In genomic region chr9:91150273-91151013, GRCh38 we compare ENCODE assay signal across 11 cellular contexts.
A peak's percentile ranks its signal among the peaks of the same experiment; 100 is the strongest.
DNase-seq lines count a peak whose midpoint lies in the region; ATAC-seq and TF ChIP-seq lines count a peak whose summit lies in the region.
"Had no signal": no experiment of that assay in that cellular context is flagged by ENCODE, and none has a peak within 500 bp of the region (broad histone marks: within the 10 kb centered on the region; RNA-seq: fewer than 3 reads in every experiment).

No MANE protein-coding gene starts in this region.

- H3K36me3 ChIP-seq in MM.1S (replicated peaks; ENCODE audit: insufficient read depth, low read length) (no peaks in the 10 kb centered on the region), brain microvascular endothelial cell (replicated peaks) (no peaks in the 10 kb centered on the region)

- TF ChIP-seq CTCF in MM.1S (IDR thresholded peaks at IDR 0.05; ENCODE audit: low read length): no peak
- no peak for TF ChIP-seq CTCF in brain microvascular endothelial cell (IDR thresholded peaks at IDR 0.05; ENCODE audit: low read depth, low read length, missing control alignments)

- peak overlapping the region; percentile 87 for H3K27ac Mint-ChIP-seq in T-helper 1 cell treated with Interleukin-12 subunit alpha and Interleukin-12 subunit beta and Interleukin-4 antibody, amounts not matched to agents 30 μg/mL and 1 μg/mL, for 36 hours
- peak overlapping the region; percentile 98 for H3K27ac Mint-ChIP-seq in stimulated activated effector memory CD8-positive, alpha-beta T cell treated with anti-CD3 and anti-CD28 coated beads, Interleukin-12 subunit alpha, Interleukin-12 subunit beta, amount 100 ng/mL, for 72 hours

- peak overlapping the region; percentile 21 for H3K4me3 Mint-ChIP-seq in T-helper 1 cell treated with Interleukin-12 subunit alpha and Interleukin-12 subunit beta and Interleukin-4 antibody, amounts not matched to agents 30 μg/mL and 1 μg/mL, for 36 hours
- peak overlapping the region; percentile 61 for H3K4me3 Mint-ChIP-seq in stimulated activated effector memory CD8-positive, alpha-beta T cell treated with anti-CD3 and anti-CD28 coated beads, Interleukin-12 subunit alpha, Interleukin-12 subunit beta, amount 100 ng/mL, for 72 hours

- no peak for ATAC-seq in stimulated activated effector memory CD8-positive, alpha-beta T cell treated with anti-CD3 and anti-CD28 coated beads, Interleukin-12 subunit alpha, Interleukin-12 subunit beta, amount 100 ng/mL, for 72 hours
- ATAC-seq in GM19463 (IDR thresholded peaks at IDR 0.05; ENCODE audit: unreplicated experiment): no peak
- ATAC-seq: right cardiac atrium had no signal

- H3F3A ChIP-seq in MM.1S (ENCODE audit: insufficient read depth, low read length): peaks cover 44% of the 10 kb centered on the region

- DNase-seq in T-helper 1 cell: no peak
- DNase-seq in MM.1S: no peak
- no peak for DNase-seq in brain microvascular endothelial cell
- peak in 1 of 2 donors; percentile 65 for DNase-seq in stimulated activated effector memory CD8-positive, alpha-beta T cell treated with anti-CD3 and anti-CD28 coated beads, Interleukin-12 subunit alpha, Interleukin-12 subunit beta, amount 100 ng/mL, for 72 hours (ENCODE audit: low spot score in 2 of 2)
- no peak for DNase-seq in hepatic stellate cell (ENCODE audit: low spot score)
- DNase-seq in COR-L47 (lab: John Stamatoyannopoulos, UW): no peak
- DNase-seq: NCI-H1105 treated with DMSO at 0.1 percent for 48 hours, right cardiac atrium had no signal

- H3K9me2 ChIP-seq in MM.1S (replicated peaks; ENCODE audit: insufficient read depth, low read length): no peaks in the 10 kb centered on the region

- peaks cover 65% of the 10 kb centered on the region for H3K4me1 ChIP-seq in MM.1S (ENCODE audit: low read length)

- H4K20me1 ChIP-seq in MM.1S (ENCODE audit: insufficient read depth, low read length): no peaks in the 10 kb centered on the region

- no peaks in the 10 kb centered on the region for H3K27me3 Mint-ChIP-seq in T-helper 1 cell treated with Interleukin-12 subunit alpha and Interleukin-12 subunit beta and Interleukin-4 antibody, amounts not matched to agents 30 μg/mL and 1 μg/mL, for 36 hours (ENCODE audit: low read depth)

- H3K36me3 Mint-ChIP-seq in T-helper 1 cell treated with Interleukin-12 subunit alpha and Interleukin-12 subunit beta and Interleukin-4 antibody, amounts not matched to agents 30 μg/mL and 1 μg/mL, for 36 hours (ENCODE audit: low read depth): peaks cover 56% of the 10 kb centered on the region
- peaks cover 58% of the 10 kb centered on the region for H3K36me3 Mint-ChIP-seq in stimulated activated effector memory CD8-positive, alpha-beta T cell treated with anti-CD3 and anti-CD28 coated beads, Interleukin-12 subunit alpha, Interleukin-12 subunit beta, amount 100 ng/mL, for 72 hours

- H3K27me3 ChIP-seq in MM.1S (replicated peaks; ENCODE audit: insufficient read depth, low read length): no peaks in the 10 kb centered on the region
- no peaks in the 10 kb centered on the region for H3K27me3 ChIP-seq in brain microvascular endothelial cell (replicated peaks)

- 0 out of 2 replicates have a peak overlapping the region, but pooled peaks have one; percentile 9 for H3K4me3 ChIP-seq in MM.1S (ENCODE audit: low read length)
- H3K4me3 ChIP-seq in brain microvascular endothelial cell (ENCODE audit: low read depth, low read length): no peak overlapping the region

- H3K9ac ChIP-seq in MM.1S (ENCODE audit: low read length): peak overlapping the region; percentile 58

- peaks cover 21% of the 10 kb centered on the region; the same call in 1 of the 2 replicates for H3K79me2 ChIP-seq in MM.1S (ENCODE audit: low read length)

- no peak overlapping the region for H2AFZ ChIP-seq in MM.1S (ENCODE audit: low read length)

- peak overlapping the region; percentile 62 for H3K4me2 ChIP-seq in MM.1S (ENCODE audit: low read depth, low read length)

- peaks cover 81% of the 10 kb centered on the region for H3K4me1 Mint-ChIP-seq in T-helper 1 cell treated with Interleukin-12 subunit alpha and Interleukin-12 subunit beta and Interleukin-4 antibody, amounts not matched to agents 30 μg/mL and 1 μg/mL, for 36 hours (ENCODE audit: low read depth)
- peaks cover 93% of the 10 kb centered on the region for H3K4me1 Mint-ChIP-seq in stimulated activated effector memory CD8-positive, alpha-beta T cell treated with anti-CD3 and anti-CD28 coated beads, Interleukin-12 subunit alpha, Interleukin-12 subunit beta, amount 100 ng/mL, for 72 hours

- peaks cover 39% of the 10 kb centered on the region for H3K9me3 Mint-ChIP-seq in T-helper 1 cell treated with Interleukin-12 subunit alpha and Interleukin-12 subunit beta and Interleukin-4 antibody, amounts not matched to agents 30 μg/mL and 1 μg/mL, for 36 hours
- no peaks in the 10 kb centered on the region for H3K9me3 Mint-ChIP-seq in stimulated activated effector memory CD8-positive, alpha-beta T cell treated with anti-CD3 and anti-CD28 coated beads, Interleukin-12 subunit alpha, Interleukin-12 subunit beta, amount 100 ng/mL, for 72 hours

- peak overlapping the region; percentile 95 for H3K27ac ChIP-seq in MM.1S (ENCODE audit: low read length)
- peak overlapping the region; percentile 63 for H3K27ac ChIP-seq in brain microvascular endothelial cell
- H3K27ac ChIP-seq: 22Rv1 had no signal

- in situ Hi-C loops in brain microvascular endothelial cell (cut with HindIII; ENCODE audit: low pct_ligation_motif_present, low sequenced_read_pairs): no loop called here

- no peaks in the 10 kb centered on the region for H3K9me3 ChIP-seq in MM.1S (replicated peaks; ENCODE audit: insufficient read depth, low read length)
